In genomic region chr19:48492925-48493717, GRCh38 we compare ENCODE assay signal across 1 cellular context.
TF ChIP-seq lines count a peak whose summit lies in the region.

No MANE protein-coding gene starts in this region.

TF ChIP-seq in GM23338, 12 proteins besides CTCF, POLR2A, EP300 and RAD21:
- TF ChIP-seq POLR2AphosphoS5 (IDR thresholded peaks at IDR 0.05; ENCODE audit: low read depth), result peak; percentile 88
- no peak for TF ChIP-seq EZH2phosphoT487 (IDR thresholded peaks at IDR 0.05; ENCODE audit: unreplicated experiment)
